Comparison of ENCODE assay signal across 9 cellular contexts in the genomic region with DNA sequence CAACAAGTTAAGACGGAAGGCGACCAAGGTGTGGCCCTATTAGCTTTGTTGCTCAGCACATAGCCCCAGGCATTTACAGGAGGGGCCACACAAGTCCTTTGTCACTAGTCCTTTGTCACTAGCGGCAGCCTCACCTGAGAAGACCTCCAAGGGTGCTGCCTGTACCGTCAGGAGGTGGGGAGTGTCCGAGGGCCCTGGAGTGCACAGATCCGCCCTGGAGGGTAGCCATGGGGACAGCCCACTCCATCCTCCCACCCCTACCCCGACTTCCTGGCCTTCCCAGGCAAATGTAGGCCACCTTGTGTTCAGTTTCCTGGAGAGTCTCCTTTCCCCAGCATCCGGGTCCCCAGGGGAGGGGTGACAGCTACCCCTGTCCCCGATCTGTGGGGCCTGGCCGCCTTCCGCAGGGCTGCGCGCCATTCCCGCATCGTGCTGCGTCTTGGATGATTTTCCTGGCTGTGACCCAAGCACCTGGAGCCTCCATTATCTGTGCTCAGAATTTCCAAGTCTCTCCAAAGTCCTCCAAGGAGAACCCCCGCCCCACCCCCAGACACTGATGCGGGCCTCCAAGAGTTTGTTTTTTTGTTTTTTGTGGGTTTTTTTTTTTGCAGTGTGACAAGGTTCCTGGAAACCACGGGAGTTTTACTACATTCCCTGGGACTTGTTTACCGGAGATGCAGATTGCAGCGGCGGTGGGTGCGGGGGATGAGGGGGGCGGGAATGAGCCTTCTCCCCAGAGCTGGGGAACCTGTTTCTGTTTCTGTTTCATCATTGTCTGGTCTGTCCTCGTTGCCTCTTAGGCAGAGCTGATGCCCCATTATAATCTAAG. TPM values are rescaled to one million over a fixed set of nuclear protein-coding genes. Genes with fewer than 3 reads are reported as not detected.
A peak's percentile ranks its signal among the peaks of the same experiment; 100 is the strongest.
DNase-seq lines count a peak whose midpoint lies in the region; ATAC-seq and TF ChIP-seq lines count a peak whose summit lies in the region.
"Had no signal": no experiment of that assay in that cellular context is flagged by ENCODE, and none has a peak within 500 bp of the region (broad histone marks: within the 10 kb centered on the region; RNA-seq: fewer than 3 reads in every experiment).

No MANE protein-coding gene starts in this region.

- peak overlapping the region; percentile 53 for H3K9ac ChIP-seq in rectal smooth muscle tissue (ENCODE audit: low read length)

- DNase-seq in ELF-1 (ENCODE audit: low read depth, low spot score) (peak; percentile 87), NCI-H510A treated with DMSO at 0.1 percent for 48 hours (lab: John Stamatoyannopoulos, UW) (peak; percentile 77), fibroblast of villous mesenchyme (ENCODE audit: low read depth) (peak; percentile 84), T1000 (lab: John Stamatoyannopoulos, UW) (no peak)
- DNase-seq: NCI-H82 had no signal

- ATAC-seq in GM18517 (IDR thresholded peaks at IDR 0.05; ENCODE audit: unreplicated experiment) (no peak), GM19395 (IDR thresholded peaks at IDR 0.05; ENCODE audit: unreplicated experiment) (no peak), HG03175 (IDR thresholded peaks at IDR 0.05; ENCODE audit: unreplicated experiment) (no peak)

- no peaks in the 10 kb centered on the region for H3K36me3 ChIP-seq in rectal smooth muscle tissue (ENCODE audit: control insufficient read depth, insufficient read depth, low read length)

- H3K27ac ChIP-seq in rectal smooth muscle tissue (ENCODE audit: low read depth, low read length): peak overlapping the region; percentile 88

- no peak overlapping the region for H3K4me3 ChIP-seq in fibroblast of villous mesenchyme (ENCODE audit: low read depth, low read length)
- peak overlapping the region; percentile 35 for H3K4me3 ChIP-seq in rectal smooth muscle tissue (ENCODE audit: low read length)

- H3K4me1 ChIP-seq in rectal smooth muscle tissue (ENCODE audit: control insufficient read depth, insufficient read depth, low read length): peaks cover 6% of the 10 kb centered on the region

- no peak for TF ChIP-seq CTCF in fibroblast of villous mesenchyme (IDR thresholded peaks at IDR 0.05; ENCODE audit: insufficient read depth, low read depth, low read length)

- no peaks in the 10 kb centered on the region for H3K27me3 ChIP-seq in rectal smooth muscle tissue (ENCODE audit: control insufficient read depth, insufficient read depth, low read length)

RNA-seq across cellular contexts. Expression of a gene that starts 28.6 kb away (rescaled TPM):
- not detected in 2 replicates for total RNA-seq in fibroblast of villous mesenchyme
